ENCODE assay signal across 8 cellular contexts in the genomic region with DNA sequence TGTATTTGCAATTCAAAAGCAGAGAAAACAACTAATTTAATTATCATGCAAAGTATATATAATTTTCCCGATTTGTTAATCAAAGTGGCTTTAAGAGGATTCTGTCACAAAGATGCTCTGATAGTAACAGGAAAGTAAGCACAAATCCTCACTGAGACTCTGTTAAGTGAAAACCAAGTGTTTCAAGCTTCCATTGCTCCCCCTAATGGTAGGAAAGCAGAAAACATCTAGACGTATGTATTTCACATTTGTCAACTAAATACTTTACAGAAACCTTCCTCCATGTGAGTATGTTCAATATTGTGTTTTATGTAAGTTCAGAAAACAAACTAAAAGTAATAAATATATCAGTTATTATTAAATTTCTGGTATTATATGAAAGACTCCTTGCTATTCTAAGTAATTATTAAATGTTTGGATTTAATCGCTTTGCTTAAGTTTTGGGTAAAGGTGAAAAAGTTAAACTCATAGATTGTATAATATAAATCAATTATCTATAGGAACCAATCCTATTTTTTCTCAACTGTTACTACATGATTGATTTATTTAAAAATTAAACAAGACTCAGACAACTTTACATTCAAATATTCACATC. TPM values are rescaled to one million over a fixed set of nuclear protein-coding genes. Genes with fewer than 3 reads are reported as not detected.
A peak's percentile ranks its signal among the peaks of the same experiment; 100 is the strongest.
DNase-seq lines count a peak whose midpoint lies in the region; ATAC-seq, FAIRE-seq and TF ChIP-seq lines count a peak whose summit lies in the region.

No MANE protein-coding gene starts in this region.

- no peak overlapping the region for H4K5ac ChIP-seq in H9 (ENCODE audit: insufficient read length, low read depth, low read length)

- H3K23me2 ChIP-seq in H9 (ENCODE audit: insufficient read length, low read depth, low read length, poor library complexity, severe bottlenecking): no peaks in the 10 kb centered on the region

- no peak for DNase-seq in activated CD8-positive, alpha-beta T cell treated with anti-CD3 and anti-CD28 coated beads for 36 hours
- DNase-seq in activated CD8-positive, alpha-beta T cell treated with anti-CD3 and anti-CD28 coated beads, Interleukin-2, amount 10 ng/mL, durations not matched to agents 7 days and 5 days: no peak
- no peak for DNase-seq in H9
- DNase-seq in LoVo (ENCODE audit: low spot score): peak; percentile 82
- peak; percentile 49 for DNase-seq in SHP77 treated with DMSO at 0.1 percent for 48 hours (lab: John Stamatoyannopoulos, UW)
- peak; percentile 80 for DNase-seq in fibroblast of the aortic adventitia (ENCODE audit: low read depth)
- DNase-seq in sciatic nerve (ENCODE audit: low spot score): no peak
- no peak for DNase-seq in GM19239 (ENCODE audit: insufficient read length, low spot score)

- no peaks in the 10 kb centered on the region for H3K36me3 Mint-ChIP-seq in activated CD8-positive, alpha-beta T cell treated with anti-CD3 and anti-CD28 coated beads for 36 hours (ENCODE audit: low read depth)
- no peaks in the 10 kb centered on the region for H3K36me3 Mint-ChIP-seq in activated CD8-positive, alpha-beta T cell treated with anti-CD3 and anti-CD28 coated beads, Interleukin-2, amount 10 ng/mL, durations not matched to agents 7 days and 5 days (ENCODE audit: low read depth)
- H3K36me3 Mint-ChIP-seq in H9 (ENCODE audit: insufficient read depth in 1 of 3, low read depth in 3 of 3): no peaks in the 10 kb centered on the region

- no peak overlapping the region for H3K4ac ChIP-seq in H9 (ENCODE audit: low read depth, low read length)

- H3K56ac ChIP-seq in H9 (ENCODE audit: insufficient read length, low read depth, low read length): no peak overlapping the region

- H3K27me3 ChIP-seq in H9 (ENCODE audit: insufficient read depth, low read length): no peaks in the 10 kb centered on the region

- no peaks in the 10 kb centered on the region for H4K20me1 ChIP-seq in H9 (ENCODE audit: control insufficient read depth, insufficient read depth, insufficient read length)

- WGBS in H9 (ENCODE audit: extremely low coverage, insufficient read length, low lambda C conversion rate): no CpG with 5 or more reads among the region's 3 CpGs

- no peak overlapping the region for H2BK120ac ChIP-seq in H9 (ENCODE audit: low read depth, low read length, poor library complexity, severe bottlenecking)

- H3K18ac ChIP-seq in H9 (ENCODE audit: insufficient read length, low read depth, low read length): no peak overlapping the region

- H3K4me3 ChIP-seq in fibroblast of the aortic adventitia (ENCODE audit: low read depth, low read length): no peak overlapping the region

- H2AFZ ChIP-seq in H9 (ENCODE audit: low read length): no peak overlapping the region

- H3K27ac ChIP-seq in H9 (ENCODE audit: insufficient read length, low read depth, low read length): no peak overlapping the region

- no peak overlapping the region for H4K91ac ChIP-seq in H9 (ENCODE audit: insufficient read length, low read depth, low read length)

- no peak overlapping the region for H3T11ph ChIP-seq in H9 (ENCODE audit: low read length)

- peak; percentile 71 for TF ChIP-seq CTCF in activated CD8-positive, alpha-beta T cell treated with anti-CD3 and anti-CD28 coated beads for 36 hours (IDR thresholded peaks at IDR 0.05)
- peak; percentile 86 for TF ChIP-seq CTCF in H9 (conservative IDR thresholded peaks at IDR 0.05)
- TF ChIP-seq CTCF in fibroblast of the aortic adventitia (IDR thresholded peaks at IDR 0.05; ENCODE audit: insufficient read depth, low read length): peak; percentile 74

- no peaks in the 10 kb centered on the region for H3K9me3 ChIP-seq in H9 (ENCODE audit: control insufficient read depth, low read depth, low read length)

- H2BK20ac ChIP-seq in H9 (ENCODE audit: low read depth, low read length, poor library complexity, severe bottlenecking): no peak overlapping the region

- peak; percentile 55 for ATAC-seq in activated CD8-positive, alpha-beta T cell treated with anti-CD3 and anti-CD28 coated beads for 36 hours
- ATAC-seq in activated CD8-positive, alpha-beta T cell treated with anti-CD3 and anti-CD28 coated beads, Interleukin-2, amount 10 ng/mL, durations not matched to agents 7 days and 5 days: no peak
- ATAC-seq in sciatic nerve: peak; percentile 45

- no peak for FAIRE-seq in GM19239 (lab: Jason Lieb, UNC)

- H3K4me2 ChIP-seq in H9 (ENCODE audit: insufficient read depth, insufficient read length, low read length): no peak overlapping the region

- intact Hi-C loops in activated CD8-positive, alpha-beta T cell treated with anti-CD3 and anti-CD28 coated beads for 36 hours (cut with micrococcal nuclease): loop anchor here (5.0 kb wide), 2 partner anchors 295 to 405 kb away; no protein-coding TSS in a partner anchor
- intact Hi-C loops in sciatic nerve (cut with DNase I): no loop called here

- H3K4me3 Mint-ChIP-seq in activated CD8-positive, alpha-beta T cell treated with anti-CD3 and anti-CD28 coated beads for 36 hours: no peak overlapping the region
- H3K4me3 Mint-ChIP-seq in activated CD8-positive, alpha-beta T cell treated with anti-CD3 and anti-CD28 coated beads, Interleukin-2, amount 10 ng/mL, durations not matched to agents 7 days and 5 days: no peak overlapping the region
- H3K4me3 Mint-ChIP-seq in H9: no peak overlapping the region

- no peak overlapping the region for H3K23ac ChIP-seq in H9 (ENCODE audit: insufficient read length, low read depth, low read length)

- no peaks in the 10 kb centered on the region for H3K79me1 ChIP-seq in H9 (ENCODE audit: insufficient read depth, low read depth, low read length, poor library complexity, severe bottlenecking)

- H2BK5ac ChIP-seq in H9 (ENCODE audit: insufficient read length, low read length): no peak overlapping the region

- no peak overlapping the region for H3K9ac ChIP-seq in H9 (ENCODE audit: extremely low read depth, insufficient read length, low read length)

- no peaks in the 10 kb centered on the region for H3K4me1 Mint-ChIP-seq in activated CD8-positive, alpha-beta T cell treated with anti-CD3 and anti-CD28 coated beads for 36 hours (ENCODE audit: low read depth)
- H3K4me1 Mint-ChIP-seq in activated CD8-positive, alpha-beta T cell treated with anti-CD3 and anti-CD28 coated beads, Interleukin-2, amount 10 ng/mL, durations not matched to agents 7 days and 5 days (ENCODE audit: low read depth): no peaks in the 10 kb centered on the region
- peaks cover 17% of the 10 kb centered on the region in 2 experiments for H3K4me1 Mint-ChIP-seq in H9

- POLR2A ChIA-PET in activated CD8-positive, alpha-beta T cell treated with anti-CD3 and anti-CD28 coated beads for 36 hours (lab: Charles Lee): no interaction called here
- POLR2A ChIA-PET in activated CD8-positive, alpha-beta T cell treated with anti-CD3 and anti-CD28 coated beads, Interleukin-2, amount 10 ng/mL, durations not matched to agents 7 days and 5 days (lab: Charles Lee): no interaction called here

- no peaks in the 10 kb centered on the region for H3K27me3 Mint-ChIP-seq in activated CD8-positive, alpha-beta T cell treated with anti-CD3 and anti-CD28 coated beads for 36 hours
- H3K27me3 Mint-ChIP-seq in activated CD8-positive, alpha-beta T cell treated with anti-CD3 and anti-CD28 coated beads, Interleukin-2, amount 10 ng/mL, durations not matched to agents 7 days and 5 days (ENCODE audit: low read depth): no peaks in the 10 kb centered on the region
- no peaks in the 10 kb centered on the region for H3K27me3 Mint-ChIP-seq in H9 (ENCODE audit: low read depth)

- H2AK5ac ChIP-seq in H9 (ENCODE audit: insufficient read length, low read length): no peak overlapping the region

- H3K27ac Mint-ChIP-seq in activated CD8-positive, alpha-beta T cell treated with anti-CD3 and anti-CD28 coated beads for 36 hours: no peak overlapping the region
- no peak overlapping the region for H3K27ac Mint-ChIP-seq in activated CD8-positive, alpha-beta T cell treated with anti-CD3 and anti-CD28 coated beads, Interleukin-2, amount 10 ng/mL, durations not matched to agents 7 days and 5 days
- no peak overlapping the region for H3K27ac Mint-ChIP-seq in H9

- H2BK15ac ChIP-seq in H9 (ENCODE audit: low read depth, low read length): no peak overlapping the region

- H3K14ac ChIP-seq in H9 (ENCODE audit: insufficient read depth, low read length): no peak overlapping the region

- no peak overlapping the region for H2BK12ac ChIP-seq in H9 (ENCODE audit: insufficient read length, low read depth, low read length)

- no peak overlapping the region for H4K8ac ChIP-seq in H9 (replicated peaks; ENCODE audit: insufficient read length, low read depth, low read length)

- CTCF ChIA-PET in activated CD8-positive, alpha-beta T cell treated with anti-CD3 and anti-CD28 coated beads for 36 hours (lab: Charles Lee): interaction anchor here (1.2 to 2.9 kb wide), 3 partner anchors 405 to 998 kb away, joined by 3 to 14 read pairs (median 3); no protein-coding TSS in a partner anchor
- CTCF ChIA-PET in activated CD8-positive, alpha-beta T cell treated with anti-CD3 and anti-CD28 coated beads, Interleukin-2, amount 10 ng/mL, durations not matched to agents 7 days and 5 days (lab: Charles Lee): interaction anchor here (2.3 kb wide), 1 partner anchor 404 kb away, joined by 9 read pairs; no protein-coding TSS in a partner anchor

- H3K4me1 ChIP-seq in H9 (ENCODE audit: insufficient read depth, low read length): no peaks in the 10 kb centered on the region; the same call in 1 of the 2 replicates

- no peaks in the 10 kb centered on the region for H3K9me3 Mint-ChIP-seq in activated CD8-positive, alpha-beta T cell treated with anti-CD3 and anti-CD28 coated beads for 36 hours
- H3K9me3 Mint-ChIP-seq in activated CD8-positive, alpha-beta T cell treated with anti-CD3 and anti-CD28 coated beads, Interleukin-2, amount 10 ng/mL, durations not matched to agents 7 days and 5 days (ENCODE audit: insufficient read depth): no peaks in the 10 kb centered on the region
- H3K9me3 Mint-ChIP-seq in H9: no peaks in the 10 kb centered on the region

- H3K79me2 ChIP-seq in H9 (ENCODE audit: insufficient read depth, low read length): no peaks in the 10 kb centered on the region

RNA-seq across cellular contexts. Expression of a gene that starts 1.5 kb away (rescaled TPM):
- total RNA-seq in activated CD8-positive, alpha-beta T cell treated with anti-CD3 and anti-CD28 coated beads for 36 hours: not detected
- not detected for total RNA-seq in activated CD8-positive, alpha-beta T cell treated with anti-CD3 and anti-CD28 coated beads, Interleukin-2, amount 10 ng/mL, durations not matched to agents 7 days and 5 days
- 5.1 and 5.7 TPM in 2 replicates for total RNA-seq in H9 (2021)
- 0.09 TPM in 1 of 2 replicates, not detected in the other for total RNA-seq in fibroblast of the aortic adventitia (ENCODE audit: low replicate concordance)
- total RNA-seq in sciatic nerve: not detected

RNA-seq across cellular contexts. Expression of a gene that starts 36.4 kb away (rescaled TPM):
- total RNA-seq in activated CD8-positive, alpha-beta T cell treated with anti-CD3 and anti-CD28 coated beads for 36 hours: not detected
- not detected for total RNA-seq in activated CD8-positive, alpha-beta T cell treated with anti-CD3 and anti-CD28 coated beads, Interleukin-2, amount 10 ng/mL, durations not matched to agents 7 days and 5 days
- total RNA-seq in H9 (2021) (0.04 TPM in 2 replicates), fibroblast of the aortic adventitia (ENCODE audit: low replicate concordance) (7.7 and 8.5 TPM in 2 replicates), sciatic nerve (8.5 TPM)

Comparison
In these comparisons a context has a peak if more than half of its experiments do, and no peak if none do; other contexts are left out.
1. DNase-seq: peak in LoVo (single experiment), SHP77 treated with DMSO at 0.1 percent for 48 hours (single experiment) and fibroblast of the aortic adventitia (single experiment); none in activated CD8-positive, alpha-beta T cell treated with anti-CD3 and anti-CD28 coated beads for 36 hours (single experiment), activated CD8-positive, alpha-beta T cell treated with anti-CD3 and anti-CD28 coated beads, Interleukin-2, amount 10 ng/mL, durations not matched to agents 7 days and 5 days (single experiment), H9 (single experiment), sciatic nerve (single experiment) and GM19239 (single experiment).
2. Peak in every context shown above with its lines, with median percentiles within 50 percentile points of each other: CTCF ChIP-seq.